ENCODE assay signal across 14 cellular contexts in genomic region chr2:189002079-189002478, GRCh38. TPM values are rescaled to one million over a fixed set of nuclear protein-coding genes. Genes with fewer than 3 reads are reported as not detected.
DNase-seq lines count a peak whose midpoint lies in the region; ATAC-seq and TF ChIP-seq lines count a peak whose summit lies in the region.
"Had no signal": no experiment of that assay in that cellular context is flagged by ENCODE, and none has a peak within 500 bp of the region (broad histone marks: within the 10 kb centered on the region; RNA-seq: fewer than 3 reads in every experiment).

No MANE protein-coding gene starts in this region.

- TF ChIP-seq CTCF in NB4 (IDR thresholded peaks at IDR 0.05; ENCODE audit: low read depth, low read length) (no peak), ascending aorta (IDR thresholded peaks at IDR 0.05) (no peak), endodermal cell (conservative IDR thresholded peaks at IDR 0.05) (no peak)

- intact Hi-C loops in ascending aorta (cut with DNase I) = loop anchor here (5.0 kb wide), 1 partner anchor 45 kb away; no protein-coding TSS in a partner anchor

- H3K4me1 ChIP-seq in ascending aorta (no peaks in the 10 kb centered on the region), mesodermal cell (ENCODE audit: control insufficient read depth, insufficient read depth, low read length, poor library complexity, severe bottlenecking) (peaks cover 25% of the 10 kb centered on the region), endodermal cell (ENCODE audit: control insufficient read depth, insufficient read depth, low read length) (no peaks in the 10 kb centered on the region)
- H3K4me1 ChIP-seq: left lung, SJCRH30 had no signal

- H3K4me1 Mint-ChIP-seq in endodermal cell = no peaks in the 10 kb centered on the region
- H3K4me1 Mint-ChIP-seq: H9 had no signal

- WGBS in mesodermal cell (ENCODE audit: insufficient coverage in 2 of 2), 2 experiments = 71% methylated on average over 1 of the region's 1 CpG; no CpG with 5 or more reads in 1 of the 2 experiments
- WGBS in endodermal cell (ENCODE audit: insufficient coverage in 1 of 2, insufficient read length in 1 of 2), 2 experiments = 96% methylated on average over 1 of the region's 1 CpG; no CpG with 5 or more reads in 1 of the 2 experiments

- no peak overlapping the region for H3K4me3 Mint-ChIP-seq in endodermal cell
- H3K4me3 Mint-ChIP-seq: H9 had no signal

- DNase-seq in EL = peak; percentile 85
- peak; percentile 14 for DNase-seq in NB4 (ENCODE audit: low read depth)
- no peak for DNase-seq in ascending aorta (ENCODE audit: low spot score in 2 of 2)
- DNase-seq in activated CD4-positive, alpha-beta T cell treated with anti-CD3 and anti-CD28 coated beads for 1 hour = no peak
- DNase-seq in endodermal cell = no peak
- no peak for DNase-seq in stimulated activated naive CD4-positive, alpha-beta T cell (lab: John Stamatoyannopoulos, UW)
- DNase-seq: activated effector memory CD4-positive, alpha-beta T cell treated with Interleukin-2 at 50 U/mL for 16 hours; H9; Kasumi-1; left lung; nucleus accumbens; SJCRH30 had no signal

- H3K27ac ChIP-seq in ascending aorta (peak overlapping the region; percentile 41 to 55), mesodermal cell (ENCODE audit: low read depth, low read length, severe bottlenecking) (peak overlapping the region; percentile 29), endodermal cell (ENCODE audit: low read depth, low read length) (no peak overlapping the region)
- H3K27ac ChIP-seq: SJCRH30 had no signal

- no peaks in the 10 kb centered on the region for H3K27me3 Mint-ChIP-seq in endodermal cell (ENCODE audit: insufficient read depth)

- H3K9ac ChIP-seq in endodermal cell (ENCODE audit: extremely low read depth, low read length, poor library complexity, severe bottlenecking) = no peak overlapping the region

- no peak for ATAC-seq in HG03439 (IDR thresholded peaks at IDR 0.05; ENCODE audit: unreplicated experiment)
- ATAC-seq: left lung had no signal

- H3K4me3 ChIP-seq in NB4 (ENCODE audit: low read depth, low read length) (no peak overlapping the region), ascending aorta (no peak overlapping the region), mesodermal cell (ENCODE audit: extremely low read depth, insufficient read depth, low read length, poor library complexity, severe bottlenecking) (no peak overlapping the region), endodermal cell (ENCODE audit: low read length) (no peak overlapping the region)
- H3K4me3 ChIP-seq: left lung, SJCRH30 had no signal

- no peaks in the 10 kb centered on the region for H3K9me3 Mint-ChIP-seq in endodermal cell
- H3K9me3 Mint-ChIP-seq: H9 had no signal

- H3K9me3 ChIP-seq in ascending aorta (no peaks in the 10 kb centered on the region), mesodermal cell (ENCODE audit: control insufficient read depth, low read length) (no peaks in the 10 kb centered on the region), endodermal cell (ENCODE audit: control insufficient read depth, low read length) (no peaks in the 10 kb centered on the region)
- H3K9me3 ChIP-seq: left lung, SJCRH30 had no signal

- H3K27me3 ChIP-seq in ascending aorta (no peaks in the 10 kb centered on the region), endodermal cell (ENCODE audit: control insufficient read depth, insufficient read depth, low read length, poor library complexity, severe bottlenecking) (no peaks in the 10 kb centered on the region)
- H3K27me3 ChIP-seq: left lung, SJCRH30 had no signal

- H3K36me3 ChIP-seq in ascending aorta = peaks cover 90 to 99% of the 10 kb centered on the region in 2 donors
- peaks cover 66% of the 10 kb centered on the region for H3K36me3 ChIP-seq in mesodermal cell (ENCODE audit: control insufficient read depth, insufficient read depth, low read length)
- H3K36me3 ChIP-seq in endodermal cell (ENCODE audit: control insufficient read depth, insufficient read depth, low read length) = no peaks in the 10 kb centered on the region
- H3K36me3 ChIP-seq: left lung, SJCRH30 had no signal

- no peaks in the 10 kb centered on the region for H3K36me3 Mint-ChIP-seq in endodermal cell (ENCODE audit: low read depth)

- TF ChIP-seq POLR2A in NB4 (IDR thresholded peaks at IDR 0.05; ENCODE audit: extremely low read depth, insufficient read length) = no peak

- H3K27ac Mint-ChIP-seq in endodermal cell = no peak overlapping the region

RNA-seq across cellular contexts. Expression of gene COL3A1, which starts 27.9 kb away (rescaled TPM):
- total RNA-seq in ascending aorta (411 TPM), endodermal cell (not detected)
- 859 TPM for polyA plus RNA-seq in mesodermal cell (2013, experiment 1 of 2)
- 960 TPM for polyA plus RNA-seq in mesodermal cell (2013, experiment 2 of 2)
- polyA plus RNA-seq in endodermal cell (2013, experiment 1 of 2) = 72.3 TPM
- polyA plus RNA-seq in endodermal cell (2013, experiment 2 of 2) = 68.8 TPM
- total RNA-seq: H9 had no signal

Comparison
In these comparisons a context has a peak if more than half of its experiments do, and no peak if none do; other contexts are left out.
1. DNase-seq: peak in EL (single experiment) and NB4 (single experiment); none in ascending aorta (0 of 2), activated CD4-positive, alpha-beta T cell treated with anti-CD3 and anti-CD28 coated beads for 1 hour (single experiment), endodermal cell (single experiment) and stimulated activated naive CD4-positive, alpha-beta T cell (0 of 6).
2. RNA of gene COL3A1, which starts 27.9 kb away (total RNA-seq): 411 TPM in ascending aorta (single experiment); not detected in endodermal cell; every median in the first group is over 100 times any median in the second.